17 cellular contexts compared by ENCODE assay signal in the genomic region with DNA sequence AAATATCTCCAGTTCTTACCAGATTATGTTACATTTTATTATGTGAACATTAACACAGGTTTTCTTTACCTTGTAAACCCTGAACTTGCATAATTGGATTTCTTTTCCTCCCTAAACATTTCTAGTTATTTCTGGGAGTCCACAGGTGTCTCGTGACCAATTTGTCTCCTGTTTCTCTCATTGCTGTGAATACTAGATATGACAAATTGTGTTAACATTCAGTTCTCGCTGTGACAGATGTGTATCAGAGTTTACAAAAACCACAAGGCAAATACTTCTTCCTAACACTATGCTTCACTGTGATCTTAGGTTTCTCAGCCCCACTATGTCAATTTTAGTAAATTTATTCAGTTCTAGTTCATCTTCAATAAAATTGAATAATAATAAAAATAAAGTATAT.
DNase-seq lines count a peak whose midpoint lies in the region; ATAC-seq, FAIRE-seq and TF ChIP-seq lines count a peak whose summit lies in the region.
"Had no signal": no experiment of that assay in that cellular context is flagged by ENCODE, and none has a peak within 500 bp of the region (broad histone marks: within the 10 kb centered on the region; RNA-seq: fewer than 3 reads in every experiment).

No MANE protein-coding gene starts in this region.

- H3K27me3 ChIP-seq in GM12878 (replicated peaks in 1 of 2; ENCODE audit: control insufficient read depth in 2 of 2, insufficient read depth in 2 of 2, low read length in 1 of 2) (no peaks in the 10 kb centered on the region), adrenal gland (no peaks in the 10 kb centered on the region)
- H3K27me3 ChIP-seq: BLaER1 had no signal

- no peaks in the 10 kb centered on the region for H3K79me2 ChIP-seq in GM12878 (ENCODE audit: control insufficient read depth, insufficient read depth, low read length)

- in situ Hi-C loops in GM12878 (cut with MboI): loop anchor here (25.0 kb wide), 1 partner anchor 1557 kb away; the partner anchor contains the start of gene EFNB2

- TF ChIP-seq CTCF in GM12878 (IDR thresholded peaks at IDR 0.05 in 2 of 3, conservative IDR thresholded peaks at IDR 0.05 in 1 of 3; ENCODE audit: control insufficient read depth in 2 of 3, extremely low read depth in 1 of 3, insufficient read depth in 1 of 3, low read depth in 3 of 3, low read length in 3 of 3) (no peak), adrenal gland (IDR thresholded peaks at IDR 0.05) (no peak)

- H3K27ac ChIP-seq in GM12878 (ENCODE audit: control insufficient read depth, insufficient read depth): no peak overlapping the region
- no peak overlapping the region for H3K27ac ChIP-seq in adrenal gland
- H3K27ac ChIP-seq: 22Rv1, BLaER1, HL-60 had no signal

- TF ChIP-seq RAD21 in GM12878 (IDR thresholded peaks at IDR 0.05; ENCODE audit: insufficient read depth, low read depth, low read length): no peak

- no peaks in the 10 kb centered on the region for H4K20me1 ChIP-seq in GM12878 (ENCODE audit: control insufficient read depth, insufficient read depth)
- H4K20me1 ChIP-seq: BLaER1 had no signal

- no peak for ATAC-seq in GM12878
- ATAC-seq: K562 had no signal

- intact Hi-C loops in GM12878 (cut with micrococcal nuclease; ENCODE audit: unreplicated experiment): loop anchor here (10.0 kb wide), 1 partner anchor 1796 kb away; no protein-coding TSS in a partner anchor
- intact Hi-C loops in adrenal gland (cut with DNase I): no loop called here

- H3K4me1 ChIP-seq in GM12878 (ENCODE audit: control insufficient read depth, insufficient read depth, low read length) (peaks cover 38% of the 10 kb centered on the region), adrenal gland (replicated peaks in 1 of 2) (peaks cover 0 to 6% of the 10 kb centered on the region in 2 donors)
- H3K4me1 ChIP-seq: Caco-2 had no signal

- RAD21 ChIA-PET in GM12878 (lab: Charles Lee; ENCODE audit: unreplicated experiment): no interaction called here

- TF ChIP-seq POLR2A in GM12878 (IDR thresholded peaks at IDR 0.05; ENCODE audit: low read depth, low read length) (no peak), adrenal gland (IDR thresholded peaks at IDR 0.05) (no peak)

- no peak overlapping the region for H3K4me2 ChIP-seq in GM12878 (ENCODE audit: control insufficient read depth, insufficient read depth)
- H3K4me2 ChIP-seq: BLaER1 had no signal

- H2AFZ ChIP-seq in GM12878 (ENCODE audit: control insufficient read depth, low read depth, low read length): peak overlapping the region; percentile 28; the same call in 1 of the 2 replicates

- 0% methylated on average over 2 of the region's 2 CpGs for WGBS in GM12878 (ENCODE audit: insufficient coverage, insufficient replicate concordance, low lambda C conversion rate, missing lambda C conversion rate)
- 73 to 84% (median 81%) methylated on average over 2 of the region's 2 CpGs for WGBS in adrenal gland, 4 donors

- POLR2A ChIA-PET in GM12878 (lab: Charles Lee): no interaction called here

- DNase-seq in NCI-H2171 treated with DMSO at 0.1 percent for 48 hours (lab: John Stamatoyannopoulos, UW) (peak; percentile 31), NCI-H2171 (lab: John Stamatoyannopoulos, UW) (no peak), M059J (ENCODE audit: low read depth) (peak; percentile 13), GM12878 (ENCODE audit: low read depth, low spot score) (no peak), adrenal gland (no peak), GM19240 (ENCODE audit: insufficient read length, low spot score) (no peak), NCI-H510A (lab: John Stamatoyannopoulos, UW) (no peak)
- DNase-seq: AML-193; Caco-2; CD8-positive, alpha-beta memory T cell; HCEC 1CT; HFFc6 had no signal

- FAIRE-seq in GM12878 (lab: Jason Lieb, UNC): no peak
- FAIRE-seq: H1, K562 had no signal

- SMC1A ChIA-PET in GM12878 (lab: Charles Lee; ENCODE audit: uncharacterized antibody, unreplicated experiment): no interaction called here

- H3K36me3 ChIP-seq in GM12878 (ENCODE audit: control insufficient read depth in 2 of 2, insufficient read depth in 2 of 2, low read length in 1 of 2) (no peaks in the 10 kb centered on the region), adrenal gland (replicated peaks in 1 of 2) (no peaks in the 10 kb centered on the region)
- H3K36me3 ChIP-seq: BLaER1 had no signal

- H3K9me3 ChIP-seq in GM12878 (replicated peaks; ENCODE audit: control insufficient read depth, insufficient read depth, low read length): no peaks in the 10 kb centered on the region; the same call in none of the 3 replicates
- no peaks in the 10 kb centered on the region for H3K9me3 ChIP-seq in adrenal gland (replicated peaks in 1 of 3)
- H3K9me3 ChIP-seq: BLaER1, Caco-2 had no signal

- BruUV-seq in GM12878 (replicated peaks; lab: Mats Ljungman, UMichigan): no TSS peak

- CTCF ChIA-PET in GM12878 (lab: Yijun Ruan, JAX): no interaction called here

- H3K4me3 ChIP-seq in GM12878 (no peak overlapping the region), adrenal gland (no peak overlapping the region)
- H3K4me3 ChIP-seq: BLaER1, K562 had no signal

- TF ChIP-seq EP300 in GM12878 (IDR thresholded peaks at IDR 0.05; ENCODE audit: borderline replicate concordance in 1 of 2, control insufficient read depth in 1 of 2, low read depth in 2 of 2, low read length in 2 of 2): no peak

- no peak overlapping the region for H3K9ac ChIP-seq in GM12878 (ENCODE audit: control insufficient read depth, insufficient read depth, low read length)
- H3K9ac ChIP-seq: BLaER1 had no signal

TF ChIP-seq in GM12878, 131 proteins besides CTCF, POLR2A, EP300 and RAD21:
- TF ChIP-seq MYB (IDR thresholded peaks at IDR 0.05; ENCODE audit: borderline replicate concordance, low read depth, low read length) (no peak), SMC3 (IDR thresholded peaks at IDR 0.05; ENCODE audit: borderline replicate concordance, low read length) (no peak), RUNX3 (IDR thresholded peaks at IDR 0.05; ENCODE audit: low read length) (peak; percentile 40; the same call in 1 of the 2 replicates)
- TF ChIP-seq, protein P1, sequence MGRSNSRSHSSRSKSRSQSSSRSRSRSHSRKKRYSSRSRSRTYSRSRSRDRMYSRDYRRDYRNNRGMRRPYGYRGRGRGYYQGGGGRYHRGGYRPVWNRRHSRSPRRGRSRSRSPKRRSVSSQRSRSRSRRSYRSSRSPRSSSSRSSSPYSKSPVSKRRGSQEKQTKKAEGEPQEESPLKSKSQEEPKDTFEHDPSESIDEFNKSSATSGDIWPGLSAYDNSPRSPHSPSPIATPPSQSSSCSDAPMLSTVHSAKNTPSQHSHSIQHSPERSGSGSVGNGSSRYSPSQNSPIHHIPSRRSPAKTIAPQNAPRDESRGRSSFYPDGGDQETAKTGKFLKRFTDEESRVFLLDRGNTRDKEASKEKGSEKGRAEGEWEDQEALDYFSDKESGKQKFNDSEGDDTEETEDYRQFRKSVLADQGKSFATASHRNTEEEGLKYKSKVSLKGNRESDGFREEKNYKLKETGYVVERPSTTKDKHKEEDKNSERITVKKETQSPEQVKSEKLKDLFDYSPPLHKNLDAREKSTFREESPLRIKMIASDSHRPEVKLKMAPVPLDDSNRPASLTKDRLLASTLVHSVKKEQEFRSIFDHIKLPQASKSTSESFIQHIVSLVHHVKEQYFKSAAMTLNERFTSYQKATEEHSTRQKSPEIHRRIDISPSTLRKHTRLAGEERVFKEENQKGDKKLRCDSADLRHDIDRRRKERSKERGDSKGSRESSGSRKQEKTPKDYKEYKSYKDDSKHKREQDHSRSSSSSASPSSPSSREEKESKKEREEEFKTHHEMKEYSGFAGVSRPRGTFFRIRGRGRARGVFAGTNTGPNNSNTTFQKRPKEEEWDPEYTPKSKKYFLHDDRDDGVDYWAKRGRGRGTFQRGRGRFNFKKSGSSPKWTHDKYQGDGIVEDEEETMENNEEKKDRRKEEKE (IDR thresholded peaks at IDR 0.05): no peak

Comparison
In these comparisons a context has a peak if more than half of its experiments do, and no peak if none do; other contexts are left out.
1. DNase-seq: peak in NCI-H2171 treated with DMSO at 0.1 percent for 48 hours (single experiment) and M059J (single experiment); none in NCI-H2171 (single experiment), GM12878 (single experiment), adrenal gland (0 of 7), GM19240 (single experiment) and NCI-H510A (single experiment).